In genomic region chr10:34813626-34814227, GRCh38 we compare ENCODE assay signal across 8 cellular contexts. TPM values are rescaled to one million over a fixed set of nuclear protein-coding genes. Genes with fewer than 3 reads are reported as not detected.
DNase-seq lines count a peak whose midpoint lies in the region; ATAC-seq and TF ChIP-seq lines count a peak whose summit lies in the region.

No MANE protein-coding gene starts in this region.

- DNase-seq in AG20443 (ENCODE audit: low spot score) (peak; percentile 62), caudate nucleus (lab: John Stamatoyannopoulos, UW) (peak in 6 of 61 donors; percentile 9 to 42 (median 24)), right lobe of liver (peak in 2 of 3 donors; percentile 30 to 58), middle frontal gyrus (ENCODE audit: extremely low spot score, low spot score) (no peak)
- DNase-seq in stimulated activated CD4-positive, alpha-beta T cell treated with anti-CD3 and anti-CD28 coated beads, Interleukin-2, amount 100 ng/mL, for 24 hours = no peak

- TF ChIP-seq CTCF in right lobe of liver (IDR thresholded peaks at IDR 0.05) = no peak

- TF ChIP-seq EP300 in Ishikawa (IDR thresholded peaks at IDR 0.05; ENCODE audit: borderline replicate concordance) = no peak

- H3K36me3 ChIP-seq in right lobe of liver (no peaks in the 10 kb centered on the region), urinary bladder (ENCODE audit: insufficient read depth) (no peaks in the 10 kb centered on the region)

- H3K4me1 ChIP-seq in right lobe of liver (peaks cover 0 to 21% (median 7%) of the 10 kb centered on the region in 4 donors), urinary bladder (ENCODE audit: insufficient read depth) (no peaks in the 10 kb centered on the region)

- ATAC-seq in right lobe of liver (peak; percentile 19 to 57 (median 30)), GM19035 (IDR thresholded peaks at IDR 0.05; ENCODE audit: unreplicated experiment) (no peak)

- intact Hi-C loops in right lobe of liver (cut with DNase I) = loop anchor here (10.0 kb wide), 1 partner anchor 89 kb away; no protein-coding TSS in a partner anchor

- H3K27me3 ChIP-seq in right lobe of liver = no peaks in the 10 kb centered on the region

- WGBS in right lobe of liver (ENCODE audit: insufficient coverage, low coverage, low lambda C conversion rate, missing lambda C conversion rate) = 14% methylated on average over 17 of the region's 19 CpGs
- 10% methylated on average over 19 of the region's 19 CpGs for WGBS in urinary bladder

- TF ChIP-seq POLR2A in right lobe of liver (IDR thresholded peaks at IDR 0.05) = no peak

- TF ChIP-seq RAD21 in Ishikawa (IDR thresholded peaks at IDR 0.05; ENCODE audit: low read depth) = no peak

- H3K4me3 ChIP-seq in right lobe of liver (peak overlapping the region; percentile 90 to 96 (median 95)), urinary bladder (ENCODE audit: low read depth, low read length) (peak overlapping the region; percentile 99)

- peak overlapping the region; percentile 8 for H3K27ac ChIP-seq in caudate nucleus (ENCODE audit: low read depth, low read length)
- peak overlapping the region; percentile 69 to 87 (median 76) for H3K27ac ChIP-seq in right lobe of liver
- peak overlapping the region; percentile 88 for H3K27ac ChIP-seq in urinary bladder (ENCODE audit: low read depth)

- no peaks in the 10 kb centered on the region for H3K9me3 ChIP-seq in right lobe of liver

TF ChIP-seq in Ishikawa, 13 proteins besides CTCF, POLR2A, EP300 and RAD21:
- TF ChIP-seq ZBTB7A (IDR thresholded peaks at IDR 0.05; ENCODE audit: low read depth) = no peak
- TF ChIP-seq NFIC (IDR thresholded peaks at IDR 0.05) = peak; percentile 8; the same call in 1 of the 2 replicates
- no peak for TF ChIP-seq MAX (IDR thresholded peaks at IDR 0.05)
TF ChIP-seq in Ishikawa: peak in this region for 1.

RNA-seq across cellular contexts. Expression of gene PARD3, which starts 1.4 kb away (rescaled TPM):
- total RNA-seq in right lobe of liver (10 to 100 TPM; 19.1 to 27.8 (median 22.0) TPM), urinary bladder (89.1 TPM)
- polyA plus RNA-seq in urinary bladder = 27.5 TPM

Comparison
In these comparisons a context has a peak if more than half of its experiments do, and no peak if none do; other contexts are left out.
1. DNase-seq: peak in AG20443 (single experiment) and right lobe of liver (2 of 3); none in middle frontal gyrus (single experiment) and stimulated activated CD4-positive, alpha-beta T cell treated with anti-CD3 and anti-CD28 coated beads, Interleukin-2, amount 100 ng/mL, for 24 hours (0 of 2).
2. H3K27ac ChIP-seq: peak in every context shown above with its lines; median percentile 88 in urinary bladder; 76 in right lobe of liver; 8 in caudate nucleus.